15 cellular contexts compared by ENCODE assay signal in genomic region chr15:100096700-100097099, GRCh38.
DNase-seq lines count a peak whose midpoint lies in the region; ATAC-seq and TF ChIP-seq lines count a peak whose summit lies in the region.
"Had no signal": no experiment of that assay in that cellular context is flagged by ENCODE, and none has a peak within 500 bp of the region (broad histone marks: within the 10 kb centered on the region; RNA-seq: fewer than 3 reads in every experiment).

No MANE protein-coding gene starts in this region.

- no peak overlapping the region for H3K56ac ChIP-seq in H9 (ENCODE audit: insufficient read length, low read depth, low read length)

- H3K4me3 ChIP-seq in BLaER1, result no peak overlapping the region
- H3K4me3 ChIP-seq in endodermal cell (ENCODE audit: low read length), result no peak overlapping the region
- no peak overlapping the region for H3K4me3 ChIP-seq in sigmoid colon
- H3K4me3 ChIP-seq: GM23248 had no signal

- H3K27ac Mint-ChIP-seq in endodermal cell (no peak overlapping the region), H9 (no peak overlapping the region)
- H3K27ac Mint-ChIP-seq: B cell; CD4-positive, alpha-beta memory T cell had no signal

- TF ChIP-seq POLR2A in sigmoid colon (IDR thresholded peaks at IDR 0.05), result no peak

- no peak overlapping the region for H3K4ac ChIP-seq in H9 (ENCODE audit: low read depth, low read length)

- no peaks in the 10 kb centered on the region for H3K79me2 ChIP-seq in H9 (ENCODE audit: insufficient read depth, low read length)

- H3K4me1 Mint-ChIP-seq in endodermal cell (peaks cover 7% of the 10 kb centered on the region), H9 (peaks cover 11% of the 10 kb centered on the region in 2 experiments)
- H3K4me1 Mint-ChIP-seq: B cell; CD4-positive, alpha-beta memory T cell had no signal

- H3K27ac ChIP-seq in BLaER1, result no peak overlapping the region
- H3K27ac ChIP-seq in endodermal cell (ENCODE audit: low read depth, low read length), result no peak overlapping the region
- H3K27ac ChIP-seq in sigmoid colon, result no peak overlapping the region
- H3K27ac ChIP-seq in H9 (ENCODE audit: insufficient read length, low read depth, low read length), result no peak overlapping the region
- H3K27ac ChIP-seq: C4-2B, GM23248 had no signal

- intact Hi-C loops in sigmoid colon (cut with DNase I), result no loop called here

- H2AFZ ChIP-seq in H9 (ENCODE audit: low read length), result no peak overlapping the region
- H2AFZ ChIP-seq: GM23248 had no signal

- H3K9me3 Mint-ChIP-seq in endodermal cell (no peaks in the 10 kb centered on the region), H9 (peaks cover 0 to 1% of the 10 kb centered on the region in 2 experiments; a peak in 1 of 5 replicates)
- H3K9me3 Mint-ChIP-seq: CD4-positive, alpha-beta memory T cell had no signal

- H3K4me2 ChIP-seq in BLaER1 (peak overlapping the region; percentile 12; the same call in 1 of the 2 replicates), H9 (ENCODE audit: insufficient read depth, insufficient read length, low read length) (no peak overlapping the region)

- no peak for TF ChIP-seq CTCF in endodermal cell (conservative IDR thresholded peaks at IDR 0.05)
- no peak for TF ChIP-seq CTCF in sigmoid colon (IDR thresholded peaks at IDR 0.05)
- TF ChIP-seq CTCF in H9 (conservative IDR thresholded peaks at IDR 0.05), result no peak

- no peak overlapping the region for H4K5ac ChIP-seq in H9 (ENCODE audit: insufficient read length, low read depth, low read length)

- no peaks in the 10 kb centered on the region for H3K36me3 Mint-ChIP-seq in endodermal cell (ENCODE audit: low read depth)
- H3K36me3 Mint-ChIP-seq in H9 (ENCODE audit: insufficient read depth in 1 of 3, low read depth in 3 of 3), result no peaks in the 10 kb centered on the region; a peak in 1 of 7 replicates

- 83 to 90% methylated on average over 1 to 4 of the region's 4 CpGs for WGBS in endodermal cell (ENCODE audit: insufficient coverage in 1 of 2, insufficient read length in 1 of 2), 2 experiments
- 86 to 92% methylated on average over 4 of the region's 4 CpGs for WGBS in sigmoid colon, 2 donors
- no CpG with 5 or more reads among the region's 4 CpGs for WGBS in H9 (ENCODE audit: extremely low coverage, insufficient read length, low lambda C conversion rate)

- H3K27me3 Mint-ChIP-seq in endodermal cell (ENCODE audit: insufficient read depth) (peaks cover 12% of the 10 kb centered on the region), H9 (ENCODE audit: low read depth) (peaks cover 11% of the 10 kb centered on the region)
- H3K27me3 Mint-ChIP-seq: B cell; CD4-positive, alpha-beta memory T cell had no signal

- H3K9ac ChIP-seq in BLaER1 (no peak overlapping the region), endodermal cell (ENCODE audit: extremely low read depth, low read length, poor library complexity, severe bottlenecking) (no peak overlapping the region), H9 (ENCODE audit: extremely low read depth, insufficient read length, low read length) (no peak overlapping the region)
- H3K9ac ChIP-seq: GM23248 had no signal

- no peaks in the 10 kb centered on the region for H3K36me3 ChIP-seq in BLaER1
- H3K36me3 ChIP-seq in endodermal cell (ENCODE audit: control insufficient read depth, insufficient read depth, low read length), result no peaks in the 10 kb centered on the region
- no peaks in the 10 kb centered on the region for H3K36me3 ChIP-seq in sigmoid colon

- no peak overlapping the region for H2BK15ac ChIP-seq in H9 (ENCODE audit: low read depth, low read length)

- H4K91ac ChIP-seq in H9 (ENCODE audit: insufficient read length, low read depth, low read length), result no peak overlapping the region

- H3K23me2 ChIP-seq in H9 (ENCODE audit: insufficient read length, low read depth, low read length, poor library complexity, severe bottlenecking), result no peaks in the 10 kb centered on the region

- H3K4me3 Mint-ChIP-seq in endodermal cell (no peak overlapping the region), H9 (no peak overlapping the region)
- H3K4me3 Mint-ChIP-seq: B cell; CD4-positive, alpha-beta memory T cell had no signal

- H3K18ac ChIP-seq in H9 (ENCODE audit: insufficient read length, low read depth, low read length), result no peak overlapping the region

- H3K23ac ChIP-seq in H9 (ENCODE audit: insufficient read length, low read depth, low read length), result no peak overlapping the region

- DNase-seq in endodermal cell (peak; percentile 18), sigmoid colon (peak; percentile 39), GM03348 (ENCODE audit: low spot score) (no peak), H9 (no peak)
- DNase-seq: CD4-positive, alpha-beta memory T cell; DMS153; DMS79 treated with DMSO at 0.1 percent for 48 hours; EL; GM23248; IMR-90 had no signal

- ATAC-seq in GM19025 (IDR thresholded peaks at IDR 0.05; ENCODE audit: low read depth, unreplicated experiment), result peak; percentile 48
- ATAC-seq in GM19324 (IDR thresholded peaks at IDR 0.05; ENCODE audit: low FRiP score, unreplicated experiment), result no peak

- H4K8ac ChIP-seq in H9 (replicated peaks; ENCODE audit: insufficient read length, low read depth, low read length), result no peak overlapping the region

- H2BK120ac ChIP-seq in H9 (ENCODE audit: low read depth, low read length, poor library complexity, severe bottlenecking), result no peak overlapping the region

- no peaks in the 10 kb centered on the region for H3K27me3 ChIP-seq in BLaER1
- H3K27me3 ChIP-seq in endodermal cell (ENCODE audit: control insufficient read depth, insufficient read depth, low read length, poor library complexity, severe bottlenecking), result peaks cover 14% of the 10 kb centered on the region
- H3K27me3 ChIP-seq in sigmoid colon, result no peaks in the 10 kb centered on the region
- no peaks in the 10 kb centered on the region for H3K27me3 ChIP-seq in H9 (ENCODE audit: insufficient read depth, low read length)

- no peak overlapping the region for H2AK5ac ChIP-seq in H9 (ENCODE audit: insufficient read length, low read length)

- no peak overlapping the region for H2BK5ac ChIP-seq in H9 (ENCODE audit: insufficient read length, low read length)

- H4K20me1 ChIP-seq in BLaER1 (no peaks in the 10 kb centered on the region), H9 (ENCODE audit: control insufficient read depth, insufficient read depth, insufficient read length) (no peaks in the 10 kb centered on the region)

- H2BK20ac ChIP-seq in H9 (ENCODE audit: low read depth, low read length, poor library complexity, severe bottlenecking), result no peak overlapping the region

- TF ChIP-seq EP300 in sigmoid colon (IDR thresholded peaks at IDR 0.05), result no peak

- H3K79me1 ChIP-seq in H9 (ENCODE audit: insufficient read depth, low read depth, low read length, poor library complexity, severe bottlenecking), result no peaks in the 10 kb centered on the region

- H3K4me1 ChIP-seq in BLaER1 (peaks cover 20% of the 10 kb centered on the region), endodermal cell (ENCODE audit: control insufficient read depth, insufficient read depth, low read length) (no peaks in the 10 kb centered on the region), sigmoid colon (no peaks in the 10 kb centered on the region), H9 (ENCODE audit: insufficient read depth, low read length) (peaks cover 7% of the 10 kb centered on the region; the same call in 1 of the 2 replicates)

- H3T11ph ChIP-seq in H9 (ENCODE audit: low read length), result no peak overlapping the region

- H3K14ac ChIP-seq in H9 (ENCODE audit: insufficient read depth, low read length), result no peak overlapping the region

- H3K9me3 ChIP-seq in BLaER1, result no peaks in the 10 kb centered on the region
- H3K9me3 ChIP-seq in endodermal cell (ENCODE audit: control insufficient read depth, low read length), result no peaks in the 10 kb centered on the region
- no peaks in the 10 kb centered on the region for H3K9me3 ChIP-seq in sigmoid colon
- H3K9me3 ChIP-seq in H9 (ENCODE audit: control insufficient read depth, low read depth, low read length), result no peaks in the 10 kb centered on the region

- no peak overlapping the region for H2BK12ac ChIP-seq in H9 (ENCODE audit: insufficient read length, low read depth, low read length)

Comparison
In these comparisons a context has a peak if more than half of its experiments do, and no peak if none do; other contexts are left out.
1. DNase-seq: peak in endodermal cell (single experiment) and sigmoid colon (single experiment); none in GM03348 (single experiment) and H9 (single experiment).